ENCODE assay signal across 18 cellular contexts in genomic region chr22:47277511-47277910, GRCh38.
A peak's percentile ranks its signal among the peaks of the same experiment; 100 is the strongest.
DNase-seq lines count a peak whose midpoint lies in the region; ATAC-seq and TF ChIP-seq lines count a peak whose summit lies in the region.
"Had no signal": no experiment of that assay in that cellular context is flagged by ENCODE, and none has a peak within 500 bp of the region (broad histone marks: within the 10 kb centered on the region; RNA-seq: fewer than 3 reads in every experiment).

No MANE protein-coding gene starts in this region.

- ATAC-seq in Right ventricle myocardium superior (ENCODE audit: poor library complexity): no peak
- ATAC-seq in Right ventricle myocardium inferior: no peak
- ATAC-seq in upper lobe of right lung: no peak
- ATAC-seq in GM19463 (IDR thresholded peaks at IDR 0.05; ENCODE audit: unreplicated experiment): no peak

- H3K9ac ChIP-seq in neural progenitor cell: no peak overlapping the region
- H3K9ac ChIP-seq: BLaER1 had no signal

- H2AFZ ChIP-seq in neural progenitor cell (replicated peaks): no peak overlapping the region

- 87 to 90% methylated on average over 9 of the region's 9 CpGs for WGBS in sigmoid colon, 2 donors

- H4K20me1 ChIP-seq in neural progenitor cell (ENCODE audit: low read depth): no peaks in the 10 kb centered on the region
- H4K20me1 ChIP-seq: BLaER1 had no signal

- peaks cover 0 to 24% (median 6%) of the 10 kb centered on the region in 3 donors for H3K27me3 ChIP-seq in sigmoid colon
- peaks cover 5% of the 10 kb centered on the region for H3K27me3 ChIP-seq in upper lobe of right lung
- H3K27me3 ChIP-seq in neural progenitor cell: no peaks in the 10 kb centered on the region
- H3K27me3 ChIP-seq: BLaER1 had no signal

- H3K4me3 ChIP-seq in sigmoid colon (no peak overlapping the region), upper lobe of right lung (no peak overlapping the region), neural progenitor cell (no peak overlapping the region)
- H3K4me3 ChIP-seq: BLaER1, HAP-1 had no signal

- no peaks in the 10 kb centered on the region for H3K36me3 Mint-ChIP-seq in neural progenitor cell
- H3K36me3 Mint-ChIP-seq: CD14-positive monocyte; CD8-positive, alpha-beta memory T cell had no signal

- H3K27ac ChIP-seq in sigmoid colon (no peak overlapping the region), upper lobe of right lung (no peak overlapping the region), neural progenitor cell (no peak overlapping the region)
- H3K27ac ChIP-seq: BLaER1 had no signal

- no peaks in the 10 kb centered on the region for H3K79me2 ChIP-seq in neural progenitor cell (ENCODE audit: low read depth)

- TF ChIP-seq POLR2A in sigmoid colon (IDR thresholded peaks at IDR 0.05): no peak

- no peaks in the 10 kb centered on the region for H3K4me1 Mint-ChIP-seq in neural progenitor cell
- H3K4me1 Mint-ChIP-seq: B cell; CD14-positive monocyte; CD8-positive, alpha-beta memory T cell had no signal

- TF ChIP-seq EP300 in sigmoid colon (IDR thresholded peaks at IDR 0.05): no peak

- TF ChIP-seq CTCF in sigmoid colon (IDR thresholded peaks at IDR 0.05) (no peak), upper lobe of right lung (IDR thresholded peaks at IDR 0.05) (no peak), neural progenitor cell (IDR thresholded peaks at IDR 0.05) (no peak)

- H3K4me3 Mint-ChIP-seq in neural progenitor cell: no peak overlapping the region
- H3K4me3 Mint-ChIP-seq: B cell; CD14-positive monocyte; CD4-positive, alpha-beta T cell; CD8-positive, alpha-beta memory T cell; HFFc6 had no signal

- H3K4me1 ChIP-seq in sigmoid colon (no peaks in the 10 kb centered on the region), upper lobe of right lung (no peaks in the 10 kb centered on the region), neural progenitor cell (no peaks in the 10 kb centered on the region)
- H3K4me1 ChIP-seq: BLaER1, HAP-1 had no signal

- peaks cover 13% of the 10 kb centered on the region for H3K27me3 Mint-ChIP-seq in neural progenitor cell (ENCODE audit: insufficient read depth, low read depth)
- H3K27me3 Mint-ChIP-seq: CD4-positive, alpha-beta T cell had no signal

- intact Hi-C loops in Right ventricle myocardium superior (cut with DNase I) (no loop called here), Right ventricle myocardium inferior (cut with DNase I) (no loop called here), sigmoid colon (cut with DNase I) (no loop called here), upper lobe of right lung (cut with DNase I) (no loop called here)

- H3K36me3 ChIP-seq in sigmoid colon (no peaks in the 10 kb centered on the region), upper lobe of right lung (no peaks in the 10 kb centered on the region), neural progenitor cell (no peaks in the 10 kb centered on the region)
- H3K36me3 ChIP-seq: BLaER1, HAP-1 had no signal

- H3F3A ChIP-seq in neural progenitor cell (ENCODE audit: low read depth): no peaks in the 10 kb centered on the region

- DNase-seq in Right ventricle myocardium superior (peak; percentile 30), Right ventricle myocardium inferior (ENCODE audit: missing footprints) (no peak), sigmoid colon (peak; percentile 15), upper lobe of right lung (peak; percentile 37), neural progenitor cell (ENCODE audit: low spot score) (no peak)
- DNase-seq: DMS 273 treated with DMSO at 0.1 percent for 48 hours, DMS79, EL, GF-D8, GOT3, HFFc6 had no signal

- no peaks in the 10 kb centered on the region for H3K9me3 ChIP-seq in sigmoid colon
- no peaks in the 10 kb centered on the region for H3K9me3 ChIP-seq in upper lobe of right lung
- peaks cover 2% of the 10 kb centered on the region for H3K9me3 ChIP-seq in neural progenitor cell (ENCODE audit: low read depth)
- H3K9me3 ChIP-seq: BLaER1, HAP-1 had no signal

- H3K9me3 Mint-ChIP-seq in neural progenitor cell: peaks cover 8% of the 10 kb centered on the region
- H3K9me3 Mint-ChIP-seq: CD4-positive, alpha-beta T cell; CD8-positive, alpha-beta memory T cell had no signal

- no peak overlapping the region for H3K27ac Mint-ChIP-seq in neural progenitor cell
- H3K27ac Mint-ChIP-seq: B cell; CD14-positive monocyte; CD4-positive, alpha-beta T cell; CD8-positive, alpha-beta memory T cell; HFFc6 had no signal

- no peak overlapping the region for H3K4me2 ChIP-seq in neural progenitor cell
- H3K4me2 ChIP-seq: BLaER1 had no signal

Comparison
In these comparisons a context has a peak if more than half of its experiments do, and no peak if none do; other contexts are left out.
1. DNase-seq: peak in Right ventricle myocardium superior (single experiment), sigmoid colon (single experiment) and upper lobe of right lung (single experiment); none in Right ventricle myocardium inferior (single experiment) and neural progenitor cell (single experiment).